8 cellular contexts compared by ENCODE assay signal in genomic region chr18:55318864-55319516, GRCh38.
DNase-seq lines count a peak whose midpoint lies in the region; ATAC-seq, FAIRE-seq and TF ChIP-seq lines count a peak whose summit lies in the region.

No MANE protein-coding gene starts in this region.

- H3K27me3 Mint-ChIP-seq in WTC11 (ENCODE audit: low read depth): no peaks in the 10 kb centered on the region
- peaks cover 32 to 56% (median 39%) of the 10 kb centered on the region in 5 donors for H3K27me3 Mint-ChIP-seq in naive thymus-derived CD4-positive, alpha-beta T cell

- no peak for TF ChIP-seq CTCF in WTC11 (IDR thresholded peaks at IDR 0.05)
- no peak for TF ChIP-seq CTCF in tibial artery (IDR thresholded peaks at IDR 0.05)

- H3K4me3 Mint-ChIP-seq in WTC11: no peak overlapping the region
- H3K4me3 Mint-ChIP-seq in naive thymus-derived CD4-positive, alpha-beta T cell: no peak overlapping the region

- no peaks in the 10 kb centered on the region for H3K36me3 Mint-ChIP-seq in WTC11
- H3K36me3 Mint-ChIP-seq in naive thymus-derived CD4-positive, alpha-beta T cell: no peaks in the 10 kb centered on the region

- CTCF ChIA-PET in WTC11 (lab: Charles Lee): no interaction called here
- CTCF ChIA-PET in naive thymus-derived CD4-positive, alpha-beta T cell (lab: Charles Lee): no interaction called here

- peaks cover 76% of the 10 kb centered on the region for H3K4me1 Mint-ChIP-seq in WTC11
- peaks cover 5 to 16% (median 9%) of the 10 kb centered on the region in 7 donors for H3K4me1 Mint-ChIP-seq in naive thymus-derived CD4-positive, alpha-beta T cell

- H3K36me3 ChIP-seq in tibial artery: no peaks in the 10 kb centered on the region
- no peaks in the 10 kb centered on the region for H3K36me3 ChIP-seq in naive thymus-derived CD4-positive, alpha-beta T cell (ENCODE audit: control insufficient read depth in 2 of 3, insufficient read depth in 3 of 3, low read length in 3 of 3)

- H3K27me3 ChIP-seq in layer of hippocampus (ENCODE audit: control insufficient read depth, insufficient read depth, low read length) (no peaks in the 10 kb centered on the region), tibial artery (no peaks in the 10 kb centered on the region)
- no peaks in the 10 kb centered on the region for H3K27me3 ChIP-seq in naive thymus-derived CD4-positive, alpha-beta T cell (ENCODE audit: control insufficient read depth in 2 of 2, insufficient read depth in 2 of 2, low read length in 2 of 2)

- H3K4me3 ChIP-seq in tibial artery: peak overlapping the region; percentile 56 to 70
- H3K4me3 ChIP-seq in naive thymus-derived CD4-positive, alpha-beta T cell (ENCODE audit: low read length): no peak overlapping the region

- FAIRE-seq in frontal cortex (lab: Jason Lieb, UNC): no peak

- ATAC-seq in WTC11: no peak
- no peak for ATAC-seq in naive thymus-derived CD4-positive, alpha-beta T cell
- no peak for ATAC-seq in GM18867 (IDR thresholded peaks at IDR 0.05; ENCODE audit: unreplicated experiment)

- peak overlapping the region; percentile 97 for H3K27ac ChIP-seq in layer of hippocampus (ENCODE audit: low read depth, low read length)
- H3K27ac ChIP-seq in tibial artery: peak overlapping the region; percentile 84 to 88
- no peak overlapping the region for H3K27ac ChIP-seq in naive thymus-derived CD4-positive, alpha-beta T cell (ENCODE audit: low read depth, low read length)

- no peaks in the 10 kb centered on the region for H3K9me3 Mint-ChIP-seq in WTC11
- H3K9me3 Mint-ChIP-seq in naive thymus-derived CD4-positive, alpha-beta T cell: peaks cover 0 to 7% (median 0%) of the 10 kb centered on the region in 11 donors

- H3K27ac Mint-ChIP-seq in WTC11: peak overlapping the region; percentile 84
- no peak overlapping the region for H3K27ac Mint-ChIP-seq in naive thymus-derived CD4-positive, alpha-beta T cell

- DNase-seq in NCI-H510A treated with DMSO at 0.1 percent for 48 hours (lab: John Stamatoyannopoulos, UW): peak; percentile 21
- no peak for DNase-seq in NCI-H510A (lab: John Stamatoyannopoulos, UW)
- DNase-seq in WTC11 (ENCODE audit: low spot score): no peak
- DNase-seq in tibial artery: no peak
- no peak for DNase-seq in naive thymus-derived CD4-positive, alpha-beta T cell
- DNase-seq in frontal cortex (ENCODE audit: low spot score in 2 of 2): no peak

- intact Hi-C loops in tibial artery (cut with DNase I; ENCODE audit: low total_unique reads): no loop called here
- intact Hi-C loops in naive thymus-derived CD4-positive, alpha-beta T cell (cut with micrococcal nuclease): no loop called here

- POLR2A ChIA-PET in WTC11 (lab: Charles Lee): no interaction called here
- POLR2A ChIA-PET in naive thymus-derived CD4-positive, alpha-beta T cell (lab: Charles Lee): interaction anchor here (0.6 kb wide), 1 partner anchor 78 kb away, joined by 3 read pairs; no protein-coding TSS in a partner anchor

- H3K4me1 ChIP-seq in tibial artery: peaks cover 0 to 36% (median 5%) of the 10 kb centered on the region in 4 donors
- H3K4me1 ChIP-seq in naive thymus-derived CD4-positive, alpha-beta T cell (ENCODE audit: control insufficient read depth in 2 of 2, insufficient read depth in 2 of 2, low read length in 2 of 2): no peaks in the 10 kb centered on the region

- no peaks in the 10 kb centered on the region for H3K9me3 ChIP-seq in tibial artery
- H3K9me3 ChIP-seq in naive thymus-derived CD4-positive, alpha-beta T cell (ENCODE audit: control insufficient read depth in 2 of 3, low read length in 3 of 3): no peaks in the 10 kb centered on the region

TF ChIP-seq in WTC11, 78 proteins besides CTCF, POLR2A, EP300 and RAD21 (continues in another document):
- no peak for TF ChIP-seq MLX (CRISPR knock-in tag; IDR thresholded peaks at IDR 0.05)
- no peak for TF ChIP-seq NFATC4 (CRISPR knock-in tag; IDR thresholded peaks at IDR 0.05)
- no peak for TF ChIP-seq ZNF121 (CRISPR knock-in tag; IDR thresholded peaks at IDR 0.05)
- TF ChIP-seq, protein P1, sequence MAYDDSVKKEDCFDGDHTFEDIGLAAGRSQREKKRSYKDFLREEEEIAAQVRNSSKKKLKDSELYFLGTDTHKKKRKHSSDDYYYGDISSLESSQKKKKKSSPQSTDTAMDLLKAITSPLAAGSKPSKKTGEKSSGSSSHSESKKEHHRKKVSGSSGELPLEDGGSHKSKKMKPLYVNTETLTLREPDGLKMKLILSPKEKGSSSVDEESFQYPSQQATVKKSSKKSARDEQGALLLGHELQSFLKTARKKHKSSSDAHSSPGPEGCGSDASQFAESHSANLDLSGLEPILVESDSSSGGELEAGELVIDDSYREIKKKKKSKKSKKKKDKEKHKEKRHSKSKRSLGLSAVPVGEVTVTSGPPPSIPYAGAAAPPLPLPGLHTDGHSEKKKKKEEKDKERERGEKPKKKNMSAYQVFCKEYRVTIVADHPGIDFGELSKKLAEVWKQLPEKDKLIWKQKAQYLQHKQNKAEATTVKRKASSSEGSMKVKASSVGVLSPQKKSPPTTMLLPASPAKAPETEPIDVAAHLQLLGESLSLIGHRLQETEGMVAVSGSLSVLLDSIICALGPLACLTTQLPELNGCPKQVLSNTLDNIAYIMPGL (CRISPR knock-in tag; IDR thresholded peaks at IDR 0.05): no peak
- TF ChIP-seq, protein P2, sequence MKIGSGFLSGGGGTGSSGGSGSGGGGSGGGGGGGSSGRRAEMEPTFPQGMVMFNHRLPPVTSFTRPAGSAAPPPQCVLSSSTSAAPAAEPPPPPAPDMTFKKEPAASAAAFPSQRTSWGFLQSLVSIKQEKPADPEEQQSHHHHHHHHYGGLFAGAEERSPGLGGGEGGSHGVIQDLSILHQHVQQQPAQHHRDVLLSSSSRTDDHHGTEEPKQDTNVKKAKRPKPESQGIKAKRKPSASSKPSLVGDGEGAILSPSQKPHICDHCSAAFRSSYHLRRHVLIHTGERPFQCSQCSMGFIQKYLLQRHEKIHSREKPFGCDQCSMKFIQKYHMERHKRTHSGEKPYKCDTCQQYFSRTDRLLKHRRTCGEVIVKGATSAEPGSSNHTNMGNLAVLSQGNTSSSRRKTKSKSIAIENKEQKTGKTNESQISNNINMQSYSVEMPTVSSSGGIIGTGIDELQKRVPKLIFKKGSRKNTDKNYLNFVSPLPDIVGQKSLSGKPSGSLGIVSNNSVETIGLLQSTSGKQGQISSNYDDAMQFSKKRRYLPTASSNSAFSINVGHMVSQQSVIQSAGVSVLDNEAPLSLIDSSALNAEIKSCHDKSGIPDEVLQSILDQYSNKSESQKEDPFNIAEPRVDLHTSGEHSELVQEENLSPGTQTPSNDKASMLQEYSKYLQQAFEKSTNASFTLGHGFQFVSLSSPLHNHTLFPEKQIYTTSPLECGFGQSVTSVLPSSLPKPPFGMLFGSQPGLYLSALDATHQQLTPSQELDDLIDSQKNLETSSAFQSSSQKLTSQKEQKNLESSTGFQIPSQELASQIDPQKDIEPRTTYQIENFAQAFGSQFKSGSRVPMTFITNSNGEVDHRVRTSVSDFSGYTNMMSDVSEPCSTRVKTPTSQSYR (CRISPR knock-in tag; IDR thresholded peaks at IDR 0.05): no peak
- TF ChIP-seq, protein P3, sequence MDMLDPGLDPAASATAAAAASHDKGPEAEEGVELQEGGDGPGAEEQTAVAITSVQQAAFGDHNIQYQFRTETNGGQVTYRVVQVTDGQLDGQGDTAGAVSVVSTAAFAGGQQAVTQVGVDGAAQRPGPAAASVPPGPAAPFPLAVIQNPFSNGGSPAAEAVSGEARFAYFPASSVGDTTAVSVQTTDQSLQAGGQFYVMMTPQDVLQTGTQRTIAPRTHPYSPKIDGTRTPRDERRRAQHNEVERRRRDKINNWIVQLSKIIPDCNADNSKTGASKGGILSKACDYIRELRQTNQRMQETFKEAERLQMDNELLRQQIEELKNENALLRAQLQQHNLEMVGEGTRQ (CRISPR knock-in tag; IDR thresholded peaks at IDR 0.05): no peak
- TF ChIP-seq SMAD4 (CRISPR knock-in tag; IDR thresholded peaks at IDR 0.05): no peak
- TF ChIP-seq NR2C2 (CRISPR knock-in tag; IDR thresholded peaks at IDR 0.05): no peak
- TF ChIP-seq ARID4B (CRISPR knock-in tag; IDR thresholded peaks at IDR 0.05; ENCODE audit: borderline replicate concordance): no peak
